Comparison of ENCODE assay signal across 8 cellular contexts in genomic region chr10:120457431-120458172, GRCh38. TPM values are rescaled to one million over a fixed set of nuclear protein-coding genes. Genes with fewer than 3 reads are reported as not detected.
DNase-seq lines count a peak whose midpoint lies in the region; ATAC-seq and TF ChIP-seq lines count a peak whose summit lies in the region.
"Had no signal": no experiment of that assay in that cellular context is flagged by ENCODE, and none has a peak within 500 bp of the region (broad histone marks: within the 10 kb centered on the region; RNA-seq: fewer than 3 reads in every experiment).

No MANE protein-coding gene starts in this region.

- no peak for ATAC-seq in HG02981 (IDR thresholded peaks at IDR 0.05; ENCODE audit: unreplicated experiment)

- DNase-seq in MG63 (no peak), coronary artery (ENCODE audit: low spot score) (no peak), midbrain (lab: John Stamatoyannopoulos, UW) (peak; percentile 5), tibial artery (no peak), SKM-1 treated with dmso at 0.1 percent for 144 hours (lab: John Stamatoyannopoulos, UW; ENCODE audit: unreplicated experiment) (no peak)
- no peak for DNase-seq in stimulated activated CD4-positive, alpha-beta T cell treated with anti-CD3 and anti-CD28 coated beads, Interleukin-2, amount 100 ng/mL, for 24 hours
- DNase-seq: HCEC 1CT had no signal

- intact Hi-C loops in tibial artery (cut with DNase I; ENCODE audit: low total_unique reads), result no loop called here

- no peaks in the 10 kb centered on the region for H3K9me3 ChIP-seq in MG63
- H3K9me3 ChIP-seq in tibial artery, result no peaks in the 10 kb centered on the region

- no peak for TF ChIP-seq CTCF in coronary artery (IDR thresholded peaks at IDR 0.05)
- no peak for TF ChIP-seq CTCF in tibial artery (IDR thresholded peaks at IDR 0.05)

- H3K36me3 ChIP-seq in MG63, result no peaks in the 10 kb centered on the region
- no peaks in the 10 kb centered on the region for H3K36me3 ChIP-seq in tibial artery

- peaks cover 3% of the 10 kb centered on the region for H3K27me3 ChIP-seq in MG63
- peaks cover 0 to 55% of the 10 kb centered on the region in 2 donors for H3K27me3 ChIP-seq in tibial artery

- H3K4me1 ChIP-seq in tibial artery, result peaks cover 0 to 23% (median 14%) of the 10 kb centered on the region in 4 donors

- H3K27ac ChIP-seq in coronary artery (no peak overlapping the region), tibial artery (no peak overlapping the region)

- H3K4me3 ChIP-seq in MG63, result peak overlapping the region; percentile 35
- H3K4me3 ChIP-seq in coronary artery, result peak overlapping the region; percentile 68
- H3K4me3 ChIP-seq in tibial artery, result peak overlapping the region; percentile 35 to 54

RNA-seq across cellular contexts. Expression of gene PLPP4, which starts 0.6 kb away (rescaled TPM):
- total RNA-seq in MG63 (2014; rRNA removed; shearing (Covaris generic); ENCODE audit: low replicate concordance), result 3.4 and 13.4 TPM in 2 replicates
